ENCODE assay signal across 8 cellular contexts in the genomic region with DNA sequence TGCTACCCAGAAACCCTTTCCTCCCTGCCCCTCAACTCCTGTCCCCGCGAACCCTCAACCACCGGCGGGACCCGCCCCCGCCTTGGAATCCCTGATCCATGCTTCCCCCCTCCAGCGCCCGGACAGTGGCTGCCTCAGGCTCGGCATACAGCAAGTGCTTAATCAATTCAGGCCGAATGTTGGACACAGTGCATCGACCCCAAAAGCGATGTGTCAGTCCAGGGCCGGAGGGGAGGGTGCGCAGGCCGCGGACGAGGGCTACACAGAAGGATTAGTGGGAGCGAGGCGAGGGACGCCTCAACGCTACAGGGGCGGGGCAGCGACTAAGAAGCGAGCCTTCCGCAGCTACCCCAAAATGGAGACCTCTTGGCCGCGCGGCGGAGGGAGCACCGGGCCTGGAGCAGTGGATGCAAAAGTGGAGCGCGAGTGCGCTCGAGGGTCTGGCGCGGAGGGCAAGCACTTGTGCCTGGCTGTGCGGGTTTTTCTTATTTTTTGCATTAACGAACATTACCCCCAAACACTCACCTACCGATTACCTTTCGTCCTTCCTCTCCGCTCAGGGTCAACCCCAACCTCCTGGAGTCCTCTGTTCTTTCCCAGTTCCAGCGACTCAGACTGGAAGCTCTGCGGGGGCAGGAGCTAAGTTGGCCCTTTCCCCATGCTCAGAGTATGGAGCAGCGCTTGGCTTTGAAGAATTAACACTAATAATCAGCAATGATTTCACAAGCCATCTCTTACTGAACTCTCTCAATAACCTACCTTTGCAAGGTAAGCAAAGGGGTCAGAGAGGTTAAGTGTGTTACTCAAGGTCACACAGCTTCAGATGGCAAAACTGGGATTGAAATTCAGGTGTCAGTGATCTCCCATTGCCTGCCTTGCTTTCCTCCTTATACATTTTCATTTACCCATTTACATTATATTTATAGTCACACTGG. TPM values are rescaled to one million over a fixed set of nuclear protein-coding genes. Genes with fewer than 3 reads are reported as not detected.
DNase-seq lines count a peak whose midpoint lies in the region; ATAC-seq and TF ChIP-seq lines count a peak whose summit lies in the region.

No MANE protein-coding gene starts in this region.

- ATAC-seq in HG02642 (IDR thresholded peaks at IDR 0.05; ENCODE audit: poor library complexity, unreplicated experiment): peak; percentile 26

- TF ChIP-seq CTCF in epithelial cell of proximal tubule (conservative IDR thresholded peaks at IDR 0.05; ENCODE audit: low read depth, low read length): no peak

- H3K27me3 ChIP-seq in muscle layer of colon (ENCODE audit: control insufficient read depth in 1 of 2, insufficient read depth in 2 of 2, low read length in 2 of 2) (no peaks in the 10 kb centered on the region), stomach smooth muscle (ENCODE audit: control insufficient read depth in 1 of 2, insufficient read depth in 2 of 2, low read length in 2 of 2) (no peaks in the 10 kb centered on the region)

- H3K36me3 ChIP-seq in muscle layer of colon (ENCODE audit: insufficient read depth, low read length): no peaks in the 10 kb centered on the region
- H3K36me3 ChIP-seq in stomach smooth muscle (ENCODE audit: control insufficient read depth in 2 of 2, insufficient read depth in 2 of 2, low read length in 2 of 2): no peaks in the 10 kb centered on the region

- H3K9me3 ChIP-seq in muscle layer of colon (ENCODE audit: low read length): no peaks in the 10 kb centered on the region
- H3K9me3 ChIP-seq in stomach smooth muscle (ENCODE audit: control insufficient read depth in 2 of 2, low read length in 2 of 2): no peaks in the 10 kb centered on the region

- H3K4me1 ChIP-seq in muscle layer of colon (ENCODE audit: insufficient read depth, low read length) (peaks cover 11% of the 10 kb centered on the region), stomach smooth muscle (ENCODE audit: control insufficient read depth, insufficient read depth, low read length) (peaks cover 22% of the 10 kb centered on the region)

- H3K9ac ChIP-seq in muscle layer of colon (ENCODE audit: low read length) (peak overlapping the region; percentile 35), stomach smooth muscle (ENCODE audit: low read length in 2 of 2) (peak overlapping the region; percentile 73 to 81)

- H3K27ac ChIP-seq in muscle layer of colon (ENCODE audit: low read depth, low read length) (peak overlapping the region; percentile 94), stomach smooth muscle (ENCODE audit: low read length) (peak overlapping the region; percentile 86)

- DNase-seq in GM04504 (ENCODE audit: low read depth): peak; percentile 28
- DNase-seq in NCI-H226: peak; percentile 67
- DNase-seq in activated CD8-positive, alpha-beta memory T cell treated with anti-CD3 and anti-CD28 coated beads for 24 hours: peak; percentile 89
- DNase-seq in epithelial cell of proximal tubule (ENCODE audit: low read depth): no peak
- DNase-seq in amniotic stem cell (lab: John Stamatoyannopoulos, UW): no peak

- H3K4me3 ChIP-seq in epithelial cell of proximal tubule (ENCODE audit: low read depth, low read length) (peak overlapping the region; percentile 70), muscle layer of colon (ENCODE audit: low read depth in 1 of 2, low read length in 2 of 2) (peak overlapping the region; percentile 86 to 94), stomach smooth muscle (ENCODE audit: low read length in 2 of 2) (peak overlapping the region; percentile 96 to 97)

RNA-seq across cellular contexts. Expression of gene WNT11, which starts 30.1 kb away (rescaled TPM):
- not detected in 2 replicates for total RNA-seq in epithelial cell of proximal tubule

Comparison
In these comparisons a context has a peak if more than half of its experiments do, and no peak if none do; other contexts are left out.
1. DNase-seq: peak in GM04504 (single experiment), NCI-H226 (single experiment) and activated CD8-positive, alpha-beta memory T cell treated with anti-CD3 and anti-CD28 coated beads for 24 hours (single experiment); none in epithelial cell of proximal tubule (single experiment) and amniotic stem cell (single experiment).
2. Peak in every context shown above with its lines, with median percentiles within 50 percentile points of each other: H3K4me3 ChIP-seq.